Comparison of ENCODE assay signal across 13 cellular contexts in the genomic region with DNA sequence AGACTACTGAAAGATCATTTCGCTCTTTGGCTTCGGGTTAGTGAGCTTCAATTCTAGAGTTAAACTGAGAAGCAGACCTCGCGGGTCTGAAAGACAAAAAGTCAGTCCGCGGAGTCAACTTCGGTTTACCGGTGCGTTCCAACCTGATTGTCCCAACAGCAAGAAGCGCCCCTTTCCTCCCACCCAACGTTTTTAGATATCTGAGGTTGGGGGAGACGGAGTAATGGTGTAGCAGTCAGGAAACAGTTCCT. TPM values are rescaled to one million over a fixed set of nuclear protein-coding genes. Genes with fewer than 3 reads are reported as not detected.
A peak's percentile ranks its signal among the peaks of the same experiment; 100 is the strongest.
DNase-seq lines count a peak whose midpoint lies in the region; ATAC-seq and TF ChIP-seq lines count a peak whose summit lies in the region.
"Had no signal": no experiment of that assay in that cellular context is flagged by ENCODE, and none has a peak within 500 bp of the region (broad histone marks: within the 10 kb centered on the region; RNA-seq: fewer than 3 reads in every experiment).

No MANE protein-coding gene starts in this region.

- ATAC-seq in HG03097 (IDR thresholded peaks at IDR 0.05; ENCODE audit: low FRiP score, unreplicated experiment) = no peak

- H3K4me1 ChIP-seq in duodenal mucosa (ENCODE audit: control insufficient read depth in 1 of 2, insufficient read depth in 2 of 2, low read length in 2 of 2) = peaks cover 15 to 16% of the 10 kb centered on the region in 2 donors
- H3K4me1 ChIP-seq in muscle layer of duodenum (ENCODE audit: control insufficient read depth in 1 of 2, insufficient read depth in 2 of 2, low read length in 2 of 2) = peaks cover 0 to 40% of the 10 kb centered on the region in 2 donors

- H3K27me3 ChIP-seq in duodenal mucosa (ENCODE audit: control insufficient read depth in 1 of 2, insufficient read depth in 2 of 2, low read length in 2 of 2) (peaks cover 85 to 88% of the 10 kb centered on the region in 2 donors), muscle layer of duodenum (ENCODE audit: low read depth, low read length) (peaks cover 71% of the 10 kb centered on the region)

- H3K9me3 Mint-ChIP-seq in activated T-helper 1 cell treated with anti-CD3 and anti-CD28 coated beads, Interleukin-12 subunit alpha, Interleukin-12 subunit beta, Interleukin-2, Interleukin-4 antibody, amounts not matched to agents 30 ng/mL and 10 ng/mL and 1 ng/mL, durations not matched to agents 14 hours and 24 hours and 36 hours = no peaks in the 10 kb centered on the region

- no peak for TF ChIP-seq CTCF in 22Rv1 (IDR thresholded peaks at IDR 0.05)
- TF ChIP-seq CTCF in LNCaP clone FGC (IDR thresholded peaks at IDR 0.05; ENCODE audit: control insufficient read depth, extremely low read depth, insufficient read depth) = no peak

- H3K4me3 Mint-ChIP-seq in activated T-helper 1 cell treated with anti-CD3 and anti-CD28 coated beads, Interleukin-12 subunit alpha, Interleukin-12 subunit beta, Interleukin-2, Interleukin-4 antibody, amounts not matched to agents 30 ng/mL and 10 ng/mL and 1 ng/mL, durations not matched to agents 14 hours and 24 hours and 36 hours = no peak overlapping the region

- H3K4me3 ChIP-seq in LNCaP clone FGC (ENCODE audit: low read depth, low read length) (peak overlapping the region; percentile 46), duodenal mucosa (ENCODE audit: low read depth in 1 of 2, low read length in 2 of 2) (peak overlapping the region; percentile 53 to 67), muscle layer of duodenum (ENCODE audit: low read depth in 1 of 2, low read length in 2 of 2) (peak overlapping the region; percentile 55 to 72)

- H3K27ac Mint-ChIP-seq in activated T-helper 1 cell treated with anti-CD3 and anti-CD28 coated beads, Interleukin-12 subunit alpha, Interleukin-12 subunit beta, Interleukin-2, Interleukin-4 antibody, amounts not matched to agents 30 ng/mL and 10 ng/mL and 1 ng/mL, durations not matched to agents 14 hours and 24 hours and 36 hours = no peak overlapping the region
- H3K27ac Mint-ChIP-seq: stimulated activated naive CD8-positive, alpha-beta T cell treated with anti-CD3 and anti-CD28 coated beads, Interleukin-15, Interleukin-2, amounts not matched to agents 100 ng/mL and 50 ng/mL, for 24 hours had no signal

- DNase-seq in LNCaP clone FGC (ENCODE audit: low read depth) (no peak), NCI-H1105 (lab: John Stamatoyannopoulos, UW) (no peak), NCI-H187 (lab: John Stamatoyannopoulos, UW) (no peak)
- no peak for DNase-seq in activated T-helper 1 cell treated with anti-CD3 and anti-CD28 coated beads, Interleukin-12 subunit alpha, Interleukin-12 subunit beta, Interleukin-2, Interleukin-4 antibody, amounts not matched to agents 30 ng/mL and 10 ng/mL and 1 ng/mL, durations not matched to agents 14 hours and 24 hours and 36 hours (ENCODE audit: low spot score)
- DNase-seq: NCI-H1048, small intestine, T-helper 1 cell had no signal

- intact Hi-C loops in activated T-helper 1 cell treated with anti-CD3 and anti-CD28 coated beads, Interleukin-12 subunit alpha, Interleukin-12 subunit beta, Interleukin-2, Interleukin-4 antibody, amounts not matched to agents 30 ng/mL and 10 ng/mL and 1 ng/mL, durations not matched to agents 14 hours and 24 hours and 36 hours (cut with micrococcal nuclease) = loop anchor here (5.0 kb wide), 1 partner anchor 1275 kb away; no protein-coding TSS in a partner anchor

- no peaks in the 10 kb centered on the region for H3K36me3 ChIP-seq in duodenal mucosa (ENCODE audit: control insufficient read depth in 1 of 2, insufficient read depth in 2 of 2, low read length in 2 of 2)
- no peaks in the 10 kb centered on the region for H3K36me3 ChIP-seq in muscle layer of duodenum (ENCODE audit: control insufficient read depth in 1 of 2, insufficient read depth in 2 of 2, low read length in 2 of 2)

- H3K27ac ChIP-seq in 22Rv1 (peak overlapping the region; percentile 66), duodenal mucosa (ENCODE audit: low read depth, low read length) (no peak overlapping the region), muscle layer of duodenum (ENCODE audit: low read length) (peak overlapping the region; percentile 8)
- H3K27ac ChIP-seq: C4-2B had no signal

- peaks cover 12% of the 10 kb centered on the region for H3K4me1 Mint-ChIP-seq in activated T-helper 1 cell treated with anti-CD3 and anti-CD28 coated beads, Interleukin-12 subunit alpha, Interleukin-12 subunit beta, Interleukin-2, Interleukin-4 antibody, amounts not matched to agents 30 ng/mL and 10 ng/mL and 1 ng/mL, durations not matched to agents 14 hours and 24 hours and 36 hours (ENCODE audit: low read depth)

- no peaks in the 10 kb centered on the region for H3K36me3 Mint-ChIP-seq in activated T-helper 1 cell treated with anti-CD3 and anti-CD28 coated beads, Interleukin-12 subunit alpha, Interleukin-12 subunit beta, Interleukin-2, Interleukin-4 antibody, amounts not matched to agents 30 ng/mL and 10 ng/mL and 1 ng/mL, durations not matched to agents 14 hours and 24 hours and 36 hours (ENCODE audit: low read depth)

- no peaks in the 10 kb centered on the region for H3K9me3 ChIP-seq in duodenal mucosa (ENCODE audit: control insufficient read depth in 1 of 2, low read length in 2 of 2)
- H3K9me3 ChIP-seq in muscle layer of duodenum (ENCODE audit: control insufficient read depth in 1 of 2, low read length in 2 of 2) = no peaks in the 10 kb centered on the region

- H3K27me3 Mint-ChIP-seq in activated T-helper 1 cell treated with anti-CD3 and anti-CD28 coated beads, Interleukin-12 subunit alpha, Interleukin-12 subunit beta, Interleukin-2, Interleukin-4 antibody, amounts not matched to agents 30 ng/mL and 10 ng/mL and 1 ng/mL, durations not matched to agents 14 hours and 24 hours and 36 hours (ENCODE audit: insufficient read depth) = peaks cover 90% of the 10 kb centered on the region

- H3K9ac ChIP-seq in duodenal mucosa (ENCODE audit: low read depth in 1 of 2, low read length in 2 of 2) = peak overlapping the region in 1 of 2 donors; percentile 39

RNA-seq across cellular contexts. Expression of a gene that starts 0.8 kb away (rescaled TPM):
- not detected in 2 replicates for total RNA-seq in activated T-helper 1 cell treated with anti-CD3 and anti-CD28 coated beads, Interleukin-12 subunit alpha, Interleukin-12 subunit beta, Interleukin-2, Interleukin-4 antibody, amounts not matched to agents 30 ng/mL and 10 ng/mL and 1 ng/mL, durations not matched to agents 14 hours and 24 hours and 36 hours
